Comparison of ENCODE assay signal across 8 cellular contexts in the genomic region with DNA sequence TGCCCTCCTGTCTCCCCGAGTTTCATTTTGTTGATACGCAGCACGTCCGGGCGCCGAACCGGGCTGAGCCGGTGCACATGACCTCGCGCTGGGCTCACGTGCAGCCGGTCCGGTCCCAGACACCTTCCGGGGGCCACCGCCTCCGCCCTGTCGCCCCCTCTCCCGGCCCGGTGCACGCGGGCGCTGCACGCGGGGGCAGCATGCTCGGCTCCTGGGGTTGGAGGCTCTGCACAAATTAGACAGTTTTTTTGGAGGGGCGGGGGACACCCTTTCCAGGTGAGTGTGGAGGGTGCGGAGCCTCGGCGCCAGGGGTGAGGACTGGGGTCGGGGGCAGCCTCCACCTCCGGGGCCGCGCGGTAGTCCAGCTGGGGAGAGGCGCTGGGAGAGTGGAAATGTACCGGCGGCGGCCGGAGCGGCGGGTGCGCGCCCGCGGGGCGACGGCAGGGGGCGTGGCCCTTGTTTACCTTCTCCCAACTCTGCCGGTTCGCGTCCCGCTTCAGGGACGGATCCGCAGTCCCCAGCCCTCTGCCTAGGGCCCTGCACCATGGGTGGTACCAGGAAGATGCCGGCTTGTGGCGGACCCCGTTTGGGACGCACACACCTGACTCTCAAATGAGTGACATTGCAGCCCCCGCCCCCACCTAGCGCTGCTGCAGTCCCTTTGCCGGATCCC. TPM values are rescaled to one million over a fixed set of nuclear protein-coding genes. Genes with fewer than 3 reads are reported as not detected.
DNase-seq lines count a peak whose midpoint lies in the region; ATAC-seq and TF ChIP-seq lines count a peak whose summit lies in the region.

No MANE protein-coding gene starts in this region.

- peaks cover 40% of the 10 kb centered on the region; the same call in 1 of the 2 replicates for H4K20me1 ChIP-seq in BLaER1

- H3K36me3 ChIP-seq in BLaER1 (no peaks in the 10 kb centered on the region), Peyer's patch (no peaks in the 10 kb centered on the region), thyroid gland (no peaks in the 10 kb centered on the region)

- TF ChIP-seq CTCF in Peyer's patch (IDR thresholded peaks at IDR 0.05) (peak in 5 of 6 experiments; percentile 38 to 60 (median 58)), thyroid gland (IDR thresholded peaks at IDR 0.05) (peak in 5 of 6 experiments; percentile 8 to 44 (median 35))

- intact Hi-C loops in thyroid gland (cut with DNase I): loop anchor here (5.0 to 10.0 kb wide), 3 partner anchors 51 to 112 kb away; a partner anchor contains a TSS

- H3K4me1 ChIP-seq in BLaER1 (peaks cover 50% of the 10 kb centered on the region), Peyer's patch (peaks cover 8 to 45% (median 28%) of the 10 kb centered on the region in 4 donors), thyroid gland (peaks cover 40 to 41% of the 10 kb centered on the region in 2 donors)

- peak in 1 of 2 donors; percentile 50 for TF ChIP-seq POLR2A in Peyer's patch (IDR thresholded peaks at IDR 0.05)
- peak in 1 of 2 donors; percentile 53 for TF ChIP-seq POLR2A in thyroid gland (IDR thresholded peaks at IDR 0.05)

- H3K9ac ChIP-seq in BLaER1: peak overlapping the region; percentile 87

- H3K4me2 ChIP-seq in BLaER1: peak overlapping the region; percentile 98

- ATAC-seq in GM19043 (IDR thresholded peaks at IDR 0.05; ENCODE audit: low read depth, unreplicated experiment) (peak; percentile 22), HG03457 (IDR thresholded peaks at IDR 0.05; ENCODE audit: unreplicated experiment) (peak; percentile 17)

- WGBS in thyroid gland, 2 donors: 0% methylated on average over 9 to 34 of the region's 61 CpGs

- H3K27me3 ChIP-seq in BLaER1: no peaks in the 10 kb centered on the region
- H3K27me3 ChIP-seq in Peyer's patch: no peaks in the 10 kb centered on the region
- no peaks in the 10 kb centered on the region for H3K27me3 ChIP-seq in thyroid gland

- H3K4me3 ChIP-seq in BLaER1: peak overlapping the region; percentile 92
- H3K4me3 ChIP-seq in Peyer's patch: peak overlapping the region; percentile 78 to 98 (median 87)
- peak overlapping the region; percentile 45 to 87 (median 46) for H3K4me3 ChIP-seq in thyroid gland (replicated peaks in 1 of 3)

- H3K27ac ChIP-seq in BLaER1 (peak overlapping the region; percentile 92), Peyer's patch (peak overlapping the region; percentile 93 to 100 (median 97)), thyroid gland (peak overlapping the region; percentile 97 to 100 (median 98))

- peak; percentile 79 to 92 (median 91) for DNase-seq in Peyer's patch
- DNase-seq in activated gamma-delta T cell treated with anti-CD3 and anti-CD28 coated beads, Interleukin-2, amount 50 U/mL, for 16 hours (ENCODE audit: low read depth): peak; percentile 37
- peak; percentile 70 for DNase-seq in globus pallidus (ENCODE audit: low spot score)
- peak in 51 of 56 donors; percentile 53 to 90 (median 80) for DNase-seq in nucleus accumbens (lab: John Stamatoyannopoulos, UW)
- peak; percentile 79 to 81 for DNase-seq in thyroid gland

- H3K9me3 ChIP-seq in BLaER1 (no peaks in the 10 kb centered on the region), Peyer's patch (no peaks in the 10 kb centered on the region), thyroid gland (no peaks in the 10 kb centered on the region)

RNA-seq across cellular contexts. Expression of a gene that starts 1.1 kb away (rescaled TPM):
- total RNA-seq in Peyer's patch: 10 to 100 TPM; 51.5 to 77.6 (median 57.4) TPM
- 100 to 1,000 TPM in 1 of 4 donors, 10 to 100 TPM in 3; 51.7 to 116 (median 76.6) TPM for total RNA-seq in thyroid gland

Comparison
In these comparisons a context has a peak if more than half of its experiments do, and no peak if none do; other contexts are left out.
1. Peak in every context shown above with its lines: DNase-seq, ATAC-seq, H3K4me3 ChIP-seq and H3K27ac ChIP-seq.
2. DNase-seq: peak in every context shown above with its lines; median percentile 91 in Peyer's patch; 80 in nucleus accumbens; 80 in thyroid gland; 70 in globus pallidus; 37 in activated gamma-delta T cell treated with anti-CD3 and anti-CD28 coated beads, Interleukin-2, amount 50 U/mL, for 16 hours.